2 cellular contexts compared by ENCODE assay signal in the genomic region with DNA sequence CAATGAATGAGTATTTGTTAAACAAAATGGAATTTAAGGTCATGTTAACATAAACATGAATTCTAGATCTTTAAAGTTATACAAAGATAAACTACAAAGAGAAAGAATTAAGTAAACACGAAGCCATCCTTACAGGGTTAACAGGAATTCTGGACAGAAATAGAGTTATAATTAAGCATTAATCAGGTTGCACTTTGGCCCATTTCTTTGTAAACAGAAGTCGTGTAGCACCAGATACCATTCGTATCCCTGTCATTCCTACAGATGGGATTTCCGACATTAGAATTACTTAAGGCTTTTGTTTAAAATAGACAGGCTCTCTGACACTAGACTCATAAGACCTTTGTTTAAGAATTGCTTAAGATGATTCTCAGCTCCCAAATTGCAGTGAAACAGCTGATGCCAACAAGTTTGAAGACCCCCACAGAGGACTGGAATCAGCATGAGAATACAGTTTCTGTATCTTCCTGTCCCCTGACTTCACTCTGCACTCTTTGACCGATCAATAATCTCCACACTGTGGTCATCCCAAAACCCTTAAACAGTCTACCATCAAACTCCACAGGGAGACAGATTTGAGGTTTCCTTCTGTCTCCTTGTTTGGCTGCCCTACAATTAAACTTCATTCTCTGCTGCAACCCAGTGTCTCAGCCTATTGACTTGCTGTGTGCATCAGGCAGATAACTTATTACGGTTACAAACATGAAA.
TF ChIP-seq lines count a peak whose summit lies in the region.

No MANE protein-coding gene starts in this region.

TF ChIP-seq in IMR-90, 13 proteins besides CTCF, POLR2A, EP300 and RAD21:
- TF ChIP-seq BHLHE40 (IDR thresholded peaks at IDR 0.05; ENCODE audit: low read depth, low read length) (no peak), SMC3 (IDR thresholded peaks at IDR 0.05; ENCODE audit: low read depth, low read length) (no peak), RCOR1 (IDR thresholded peaks at IDR 0.05; ENCODE audit: insufficient replicate concordance, low read length) (no peak), NFE2L2 (IDR thresholded peaks at IDR 0.05; ENCODE audit: low read depth, low read length) (no peak), MXI1 (IDR thresholded peaks at IDR 0.05; ENCODE audit: borderline replicate concordance, low read depth, low read length) (no peak), FOS (IDR thresholded peaks at IDR 0.05; ENCODE audit: low read depth, low read length) (no peak), MAZ (IDR thresholded peaks at IDR 0.05; ENCODE audit: borderline replicate concordance, low read depth, low read length) (no peak), CHD1 (IDR thresholded peaks at IDR 0.05; ENCODE audit: low read depth, low read length) (no peak), RFX5 (IDR thresholded peaks at IDR 0.05; ENCODE audit: low read depth, low read length) (no peak), MAFK (IDR thresholded peaks at IDR 0.05; ENCODE audit: low read depth, low read length) (no peak), CEBPB (IDR thresholded peaks at IDR 0.05; ENCODE audit: low read depth, low read length) (no peak)
- TF ChIP-seq, protein P1, sequence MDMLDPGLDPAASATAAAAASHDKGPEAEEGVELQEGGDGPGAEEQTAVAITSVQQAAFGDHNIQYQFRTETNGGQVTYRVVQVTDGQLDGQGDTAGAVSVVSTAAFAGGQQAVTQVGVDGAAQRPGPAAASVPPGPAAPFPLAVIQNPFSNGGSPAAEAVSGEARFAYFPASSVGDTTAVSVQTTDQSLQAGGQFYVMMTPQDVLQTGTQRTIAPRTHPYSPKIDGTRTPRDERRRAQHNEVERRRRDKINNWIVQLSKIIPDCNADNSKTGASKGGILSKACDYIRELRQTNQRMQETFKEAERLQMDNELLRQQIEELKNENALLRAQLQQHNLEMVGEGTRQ (IDR thresholded peaks at IDR 0.05; ENCODE audit: low read depth, low read length): no peak
- TF ChIP-seq, protein P2, sequence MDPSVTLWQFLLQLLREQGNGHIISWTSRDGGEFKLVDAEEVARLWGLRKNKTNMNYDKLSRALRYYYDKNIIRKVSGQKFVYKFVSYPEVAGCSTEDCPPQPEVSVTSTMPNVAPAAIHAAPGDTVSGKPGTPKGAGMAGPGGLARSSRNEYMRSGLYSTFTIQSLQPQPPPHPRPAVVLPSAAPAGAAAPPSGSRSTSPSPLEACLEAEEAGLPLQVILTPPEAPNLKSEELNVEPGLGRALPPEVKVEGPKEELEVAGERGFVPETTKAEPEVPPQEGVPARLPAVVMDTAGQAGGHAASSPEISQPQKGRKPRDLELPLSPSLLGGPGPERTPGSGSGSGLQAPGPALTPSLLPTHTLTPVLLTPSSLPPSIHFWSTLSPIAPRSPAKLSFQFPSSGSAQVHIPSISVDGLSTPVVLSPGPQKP (IDR thresholded peaks at IDR 0.05; ENCODE audit: borderline replicate concordance, low read depth, low read length): no peak

TF ChIP-seq in HepG2, 621 proteins besides CTCF, POLR2A, EP300 and RAD21:
- TF ChIP-seq MYC (CRISPR knock-in tag; IDR thresholded peaks at IDR 0.05; ENCODE audit: borderline replicate concordance) (no peak), GZF1 (CRISPR knock-in tag; IDR thresholded peaks at IDR 0.05) (no peak), ATRX (CRISPR knock-in tag; IDR thresholded peaks at IDR 0.05; ENCODE audit: borderline replicate concordance) (no peak), RCOR2 (CRISPR knock-in tag; IDR thresholded peaks at IDR 0.05) (no peak), PITX1 (CRISPR knock-in tag; IDR thresholded peaks at IDR 0.05) (no peak), NFRKB (IDR thresholded peaks at IDR 0.05) (no peak), SNAPC2 (CRISPR knock-in tag; IDR thresholded peaks at IDR 0.05) (no peak), ONECUT2 (CRISPR knock-in tag; IDR thresholded peaks at IDR 0.05) (0 out of 2 replicates have a peak, but pooled peaks have one; percentile 19), ZNF703 (CRISPR knock-in tag; IDR thresholded peaks at IDR 0.05; ENCODE audit: borderline replicate concordance) (no peak), ZNF652 (CRISPR knock-in tag; IDR thresholded peaks at IDR 0.05; ENCODE audit: borderline replicate concordance, low read depth) (peak; percentile 62; the same call in 1 of the 2 replicates)
